17 cellular contexts compared by ENCODE assay signal in the genomic region with DNA sequence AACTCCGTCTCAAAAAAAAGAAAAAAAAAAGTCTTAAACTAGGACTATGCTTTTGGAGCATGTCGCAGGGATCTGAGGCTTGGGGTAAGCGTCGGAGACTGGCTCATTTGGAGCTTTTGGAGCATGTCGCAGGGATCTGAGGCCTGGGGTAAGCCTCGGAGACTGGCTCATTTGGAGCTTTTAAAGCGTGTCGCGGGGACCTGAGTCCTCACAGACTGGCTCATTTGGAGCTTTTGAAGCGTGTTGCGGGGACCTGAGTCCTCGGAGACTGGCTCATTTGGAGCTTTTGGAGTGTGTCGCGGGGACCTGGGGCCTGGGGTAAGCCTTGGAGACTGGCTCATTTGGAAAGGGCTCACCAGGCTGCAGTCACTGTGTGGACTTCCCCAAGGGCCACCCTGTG. TPM values are rescaled to one million over a fixed set of nuclear protein-coding genes. Genes with fewer than 3 reads are reported as not detected.
DNase-seq lines count a peak whose midpoint lies in the region; ATAC-seq and TF ChIP-seq lines count a peak whose summit lies in the region.
"Had no signal": no experiment of that assay in that cellular context is flagged by ENCODE, and none has a peak within 500 bp of the region (broad histone marks: within the 10 kb centered on the region; RNA-seq: fewer than 3 reads in every experiment).

No MANE protein-coding gene starts in this region.

- TF ChIP-seq CTCF in natural killer cell (IDR thresholded peaks at IDR 0.05): no peak

- H3K4me1 Mint-ChIP-seq in natural killer cell treated with Interleukin-12 subunit alpha and Interleukin-12 subunit beta and Interleukin-15 and Interleukin-18, amount 100 ng/mL, for 72 hours (ENCODE audit: low read depth in 2 of 2): peaks cover 7 to 9% of the 10 kb centered on the region in 2 donors
- peaks cover 10 to 17% of the 10 kb centered on the region in 2 donors for H3K4me1 Mint-ChIP-seq in natural killer cell

- H3K4me3 Mint-ChIP-seq in natural killer cell treated with Interleukin-12 subunit alpha and Interleukin-12 subunit beta and Interleukin-15 and Interleukin-18, amount 100 ng/mL, for 72 hours: no peak overlapping the region
- no peak overlapping the region for H3K4me3 Mint-ChIP-seq in natural killer cell

- DNase-seq in natural killer cell treated with Interleukin-12 subunit alpha and Interleukin-12 subunit beta and Interleukin-15 and Interleukin-18, amount 100 ng/mL, for 72 hours (ENCODE audit: low spot score): peak; percentile 56
- DNase-seq in natural killer cell (no peak), mesenteric fat pad (ENCODE audit: low spot score) (peak; percentile 49), sciatic nerve (ENCODE audit: low spot score) (peak; percentile 27), NCI-H1048 (lab: John Stamatoyannopoulos, UW) (no peak), Kasumi-1 (lab: John Stamatoyannopoulos, UW) (no peak)
- DNase-seq: ACHN; BE2C; CD4-positive, alpha-beta T cell; DMS153; DMS79; GDM1; GOT3; IMR-90 had no signal

- no peaks in the 10 kb centered on the region for H3K9me3 Mint-ChIP-seq in natural killer cell treated with Interleukin-12 subunit alpha and Interleukin-12 subunit beta and Interleukin-15 and Interleukin-18, amount 100 ng/mL, for 72 hours
- no peaks in the 10 kb centered on the region for H3K9me3 Mint-ChIP-seq in natural killer cell
- H3K9me3 Mint-ChIP-seq: CD4-positive, alpha-beta T cell had no signal

- H3K27me3 Mint-ChIP-seq in natural killer cell treated with Interleukin-12 subunit alpha and Interleukin-12 subunit beta and Interleukin-15 and Interleukin-18, amount 100 ng/mL, for 72 hours: peaks cover 28 to 30% of the 10 kb centered on the region in 2 donors
- peaks cover 29 to 41% of the 10 kb centered on the region in 2 donors for H3K27me3 Mint-ChIP-seq in natural killer cell (ENCODE audit: low read depth in 2 of 2)

- H3K27ac Mint-ChIP-seq in natural killer cell treated with Interleukin-12 subunit alpha and Interleukin-12 subunit beta and Interleukin-15 and Interleukin-18, amount 100 ng/mL, for 72 hours: no peak overlapping the region
- no peak overlapping the region for H3K27ac Mint-ChIP-seq in natural killer cell
- H3K27ac Mint-ChIP-seq: CD4-positive, alpha-beta T cell had no signal

- no peaks in the 10 kb centered on the region for H3K36me3 Mint-ChIP-seq in natural killer cell treated with Interleukin-12 subunit alpha and Interleukin-12 subunit beta and Interleukin-15 and Interleukin-18, amount 100 ng/mL, for 72 hours
- H3K36me3 Mint-ChIP-seq in natural killer cell: no peaks in the 10 kb centered on the region

- no peak for ATAC-seq in natural killer cell treated with Interleukin-12 subunit alpha and Interleukin-12 subunit beta and Interleukin-15 and Interleukin-18, amount 100 ng/mL, for 72 hours
- ATAC-seq in natural killer cell (no peak), sciatic nerve (no peak), HG02973 (IDR thresholded peaks at IDR 0.05; ENCODE audit: unreplicated experiment) (no peak)
- ATAC-seq: K562 had no signal

- intact Hi-C loops in natural killer cell (cut with micrococcal nuclease) (no loop called here), sciatic nerve (cut with DNase I) (no loop called here)

RNA-seq across cellular contexts. Expression of a gene that starts 13.6 kb away (rescaled TPM):
- total RNA-seq in natural killer cell treated with Interleukin-12 subunit alpha and Interleukin-12 subunit beta and Interleukin-15 and Interleukin-18, amount 100 ng/mL, for 72 hours: not detected
- total RNA-seq in natural killer cell (not detected), mesenteric fat pad (not detected), sciatic nerve (not detected)
- total RNA-seq: CD4-positive, alpha-beta T cell; Daoy; IMR-90; K562 had no signal

RNA-seq across cellular contexts. Expression of a gene that starts 28.0 kb away (rescaled TPM):
- total RNA-seq in natural killer cell treated with Interleukin-12 subunit alpha and Interleukin-12 subunit beta and Interleukin-15 and Interleukin-18, amount 100 ng/mL, for 72 hours: not detected
- total RNA-seq in natural killer cell (not detected), mesenteric fat pad (not detected), sciatic nerve (not detected)
- total RNA-seq: CD4-positive, alpha-beta T cell; Daoy; IMR-90; K562 had no signal

RNA-seq across cellular contexts. Expression of a gene that starts 43.0 kb away (rescaled TPM):
- not detected for total RNA-seq in natural killer cell treated with Interleukin-12 subunit alpha and Interleukin-12 subunit beta and Interleukin-15 and Interleukin-18, amount 100 ng/mL, for 72 hours
- not detected for total RNA-seq in natural killer cell
- total RNA-seq in mesenteric fat pad: not detected
- total RNA-seq in sciatic nerve: not detected
- total RNA-seq: CD4-positive, alpha-beta T cell; Daoy; IMR-90; K562 had no signal

RNA-seq across cellular contexts. Expression of a gene that starts 58.2 kb away (rescaled TPM):
- not detected for total RNA-seq in natural killer cell treated with Interleukin-12 subunit alpha and Interleukin-12 subunit beta and Interleukin-15 and Interleukin-18, amount 100 ng/mL, for 72 hours
- total RNA-seq in natural killer cell (not detected), mesenteric fat pad (not detected), sciatic nerve (not detected)
- total RNA-seq: CD4-positive, alpha-beta T cell; Daoy; IMR-90; K562 had no signal

Comparison
In these comparisons a context has a peak if more than half of its experiments do, and no peak if none do; other contexts are left out.
1. DNase-seq: peak in natural killer cell treated with Interleukin-12 subunit alpha and Interleukin-12 subunit beta and Interleukin-15 and Interleukin-18, amount 100 ng/mL, for 72 hours (single experiment), mesenteric fat pad (single experiment) and sciatic nerve (single experiment); none in natural killer cell (single experiment), NCI-H1048 (single experiment) and Kasumi-1 (0 of 2).